ENCODE assay signal across 8 cellular contexts in genomic region chr9:5557606-5558587, GRCh38. TPM values are rescaled to one million over a fixed set of nuclear protein-coding genes. Genes with fewer than 3 reads are reported as not detected.
A peak's percentile ranks its signal among the peaks of the same experiment; 100 is the strongest.
DNase-seq lines count a peak whose midpoint lies in the region; ATAC-seq and TF ChIP-seq lines count a peak whose summit lies in the region.

No MANE protein-coding gene starts in this region.

- no peak overlapping the region for H3K9ac ChIP-seq in H9 (ENCODE audit: extremely low read depth, insufficient read length, low read length)

- no peak overlapping the region for H4K8ac ChIP-seq in H9 (replicated peaks; ENCODE audit: insufficient read length, low read depth, low read length)

- no peak overlapping the region for H3K4ac ChIP-seq in H9 (ENCODE audit: low read depth, low read length)

- H3T11ph ChIP-seq in H9 (ENCODE audit: low read length), result no peak overlapping the region

- H3K4me1 Mint-ChIP-seq in stimulated activated naive CD8-positive, alpha-beta T cell treated with anti-CD3 and anti-CD28 coated beads, Interleukin-15, amount 100 ng/mL, for 72 hours, result peaks cover 47% of the 10 kb centered on the region
- H3K4me1 Mint-ChIP-seq in glutamatergic neuron (ENCODE audit: low read depth, unreplicated experiment), result peaks cover 2% of the 10 kb centered on the region
- H3K4me1 Mint-ChIP-seq in H9, result peaks cover 3 to 9% of the 10 kb centered on the region in 2 experiments; a peak in 3 of 4 replicates

- H2BK15ac ChIP-seq in H9 (ENCODE audit: low read depth, low read length), result no peak overlapping the region

- no peak overlapping the region for H2BK12ac ChIP-seq in H9 (ENCODE audit: insufficient read length, low read depth, low read length)

- no peaks in the 10 kb centered on the region for H4K20me1 ChIP-seq in H9 (ENCODE audit: control insufficient read depth, insufficient read depth, insufficient read length)

- no peak overlapping the region for H3K4me3 ChIP-seq in heart left ventricle

- ATAC-seq in GM18511 (IDR thresholded peaks at IDR 0.05; ENCODE audit: unreplicated experiment) (peak; percentile 74), HG03095 (IDR thresholded peaks at IDR 0.05; ENCODE audit: unreplicated experiment) (peak; percentile 73), heart left ventricle (peak; percentile 66 to 88 (median 77))
- peak; percentile 90 for ATAC-seq in stimulated activated naive CD8-positive, alpha-beta T cell treated with anti-CD3 and anti-CD28 coated beads, Interleukin-15, amount 100 ng/mL, for 72 hours

- TF ChIP-seq POLR2A in heart left ventricle (IDR thresholded peaks at IDR 0.05), result no peak

- no peaks in the 10 kb centered on the region for H3K36me3 ChIP-seq in heart left ventricle

- H2BK120ac ChIP-seq in H9 (ENCODE audit: low read depth, low read length, poor library complexity, severe bottlenecking), result no peak overlapping the region

- no peak overlapping the region for H3K56ac ChIP-seq in H9 (ENCODE audit: insufficient read length, low read depth, low read length)

- no peak overlapping the region for H2AFZ ChIP-seq in H9 (ENCODE audit: low read length)

- no peaks in the 10 kb centered on the region for H3K79me1 ChIP-seq in H9 (ENCODE audit: insufficient read depth, low read depth, low read length, poor library complexity, severe bottlenecking)

- peak; percentile 40 for DNase-seq in activated CD4-positive, alpha-beta T cell treated with anti-CD3 and anti-CD28 coated beads, Interleukin-2, amount 50 U/mL, for 1 hour
- DNase-seq in heart left ventricle, result peak in 3 of 5 donors; percentile 30 to 44 (median 30)
- DNase-seq in stimulated activated naive CD8-positive, alpha-beta T cell treated with anti-CD3 and anti-CD28 coated beads, Interleukin-15, amount 100 ng/mL, for 72 hours, result peak; percentile 8 to 52
- DNase-seq in glutamatergic neuron, result no peak
- DNase-seq in NCI-H1436 treated with DMSO at 0.1 percent for 48 hours (lab: John Stamatoyannopoulos, UW), result no peak
- DNase-seq in H9, result no peak

- no peak overlapping the region for H4K5ac ChIP-seq in H9 (ENCODE audit: insufficient read length, low read depth, low read length)

- H2BK5ac ChIP-seq in H9 (ENCODE audit: insufficient read length, low read length), result no peak overlapping the region

- H3K4me2 ChIP-seq in H9 (ENCODE audit: insufficient read depth, insufficient read length, low read length), result no peak overlapping the region

- H3K23ac ChIP-seq in H9 (ENCODE audit: insufficient read length, low read depth, low read length), result no peak overlapping the region

- 19 to 29% (median 25%) methylated on average over 7 of the region's 7 CpGs for WGBS in heart left ventricle, 4 donors
- no CpG with 5 or more reads among the region's 7 CpGs for WGBS in H9 (ENCODE audit: extremely low coverage, insufficient read length, low lambda C conversion rate)

- peaks cover 0 to 8% (median 0%) of the 10 kb centered on the region in 12 donors for H3K9me3 ChIP-seq in heart left ventricle
- no peaks in the 10 kb centered on the region for H3K9me3 ChIP-seq in H9 (ENCODE audit: control insufficient read depth, low read depth, low read length)

- no peaks in the 10 kb centered on the region for H3K79me2 ChIP-seq in H9 (ENCODE audit: insufficient read depth, low read length)

- peak overlapping the region in 1 of 2 donors; percentile 84 for H3K27ac Mint-ChIP-seq in stimulated activated naive CD8-positive, alpha-beta T cell treated with anti-CD3 and anti-CD28 coated beads, Interleukin-15, amount 100 ng/mL, for 72 hours
- H3K27ac Mint-ChIP-seq in glutamatergic neuron (ENCODE audit: unreplicated experiment), result no peak overlapping the region
- H3K27ac Mint-ChIP-seq in H9, result no peak overlapping the region

- no peaks in the 10 kb centered on the region for H3K27me3 ChIP-seq in heart left ventricle
- no peaks in the 10 kb centered on the region; the same call in 1 of the 2 replicates for H3K27me3 ChIP-seq in H9 (ENCODE audit: insufficient read depth, low read length)

- no peak overlapping the region for H3K14ac ChIP-seq in H9 (ENCODE audit: insufficient read depth, low read length)

- no peaks in the 10 kb centered on the region for H3K23me2 ChIP-seq in H9 (ENCODE audit: insufficient read length, low read depth, low read length, poor library complexity, severe bottlenecking)

- H3K18ac ChIP-seq in H9 (ENCODE audit: insufficient read length, low read depth, low read length), result no peak overlapping the region

- H2AK5ac ChIP-seq in H9 (ENCODE audit: insufficient read length, low read length), result no peak overlapping the region

- TF ChIP-seq CTCF in heart left ventricle (IDR thresholded peaks at IDR 0.05) (no peak), glutamatergic neuron (IDR thresholded peaks at IDR 0.05; ENCODE audit: partially characterized antibody, unreplicated experiment) (no peak), H9 (conservative IDR thresholded peaks at IDR 0.05) (no peak)

- intact Hi-C loops in heart left ventricle (cut with DNase I), result no loop called here

- peaks cover 0 to 5% of the 10 kb centered on the region in 2 donors for H3K9me3 Mint-ChIP-seq in stimulated activated naive CD8-positive, alpha-beta T cell treated with anti-CD3 and anti-CD28 coated beads, Interleukin-15, amount 100 ng/mL, for 72 hours
- H3K9me3 Mint-ChIP-seq in glutamatergic neuron (ENCODE audit: unreplicated experiment) (no peaks in the 10 kb centered on the region), H9 (peaks cover 0 to 6% of the 10 kb centered on the region in 2 experiments; a peak in 2 of 5 replicates)

- H3K4me1 ChIP-seq in heart left ventricle (peaks cover 0 to 69% (median 16%) of the 10 kb centered on the region in 12 donors), H9 (ENCODE audit: insufficient read depth, low read length) (no peaks in the 10 kb centered on the region)

- H3K36me3 Mint-ChIP-seq in glutamatergic neuron (ENCODE audit: unreplicated experiment) (no peaks in the 10 kb centered on the region), H9 (ENCODE audit: insufficient read depth in 1 of 3, low read depth in 3 of 3) (no peaks in the 10 kb centered on the region)

- peak overlapping the region; percentile 52 for H3K4me3 Mint-ChIP-seq in stimulated activated naive CD8-positive, alpha-beta T cell treated with anti-CD3 and anti-CD28 coated beads, Interleukin-15, amount 100 ng/mL, for 72 hours
- H3K4me3 Mint-ChIP-seq in glutamatergic neuron (ENCODE audit: unreplicated experiment), result no peak overlapping the region
- H3K4me3 Mint-ChIP-seq in H9, result no peak overlapping the region

- H3K27ac ChIP-seq in heart left ventricle (peak overlapping the region; percentile 8 to 84 (median 45)), H9 (ENCODE audit: insufficient read length, low read depth, low read length) (no peak overlapping the region)

- no peaks in the 10 kb centered on the region for H3K27me3 Mint-ChIP-seq in stimulated activated naive CD8-positive, alpha-beta T cell treated with anti-CD3 and anti-CD28 coated beads, Interleukin-15, amount 100 ng/mL, for 72 hours
- H3K27me3 Mint-ChIP-seq in glutamatergic neuron (ENCODE audit: unreplicated experiment), result peaks cover 1% of the 10 kb centered on the region
- peaks cover 55% of the 10 kb centered on the region for H3K27me3 Mint-ChIP-seq in H9 (ENCODE audit: low read depth)

- H2BK20ac ChIP-seq in H9 (ENCODE audit: low read depth, low read length, poor library complexity, severe bottlenecking), result no peak overlapping the region

- no peak overlapping the region for H4K91ac ChIP-seq in H9 (ENCODE audit: insufficient read length, low read depth, low read length)

RNA-seq across cellular contexts. Expression of gene PDCD1LG2, which starts 47.6 kb away (rescaled TPM):
- total RNA-seq in heart left ventricle (10 to 100 TPM in 1 of 9 donors, 1 to 10 TPM in 5, under 1 TPM in 3; 0.86 to 10.5 (median 1.4) TPM), glutamatergic neuron (ENCODE audit: unreplicated experiment) (not detected), H9 (2021) (not detected in 2 replicates)
- polyA plus RNA-seq in heart left ventricle, result under 1 TPM; 0.53 to 0.72 TPM

Comparison
In these comparisons a context has a peak if more than half of its experiments do, and no peak if none do; other contexts are left out.
1. DNase-seq: peak in activated CD4-positive, alpha-beta T cell treated with anti-CD3 and anti-CD28 coated beads, Interleukin-2, amount 50 U/mL, for 1 hour (single experiment), heart left ventricle (3 of 5) and stimulated activated naive CD8-positive, alpha-beta T cell treated with anti-CD3 and anti-CD28 coated beads, Interleukin-15, amount 100 ng/mL, for 72 hours (2 of 2); none in glutamatergic neuron (single experiment), NCI-H1436 treated with DMSO at 0.1 percent for 48 hours (single experiment) and H9 (single experiment).
2. H3K4me3 Mint-ChIP-seq: peak in stimulated activated naive CD8-positive, alpha-beta T cell treated with anti-CD3 and anti-CD28 coated beads, Interleukin-15, amount 100 ng/mL, for 72 hours (2 of 2); none in glutamatergic neuron (single experiment) and H9 (0 of 2).
3. Peak in every context shown above with its lines, with median percentiles within 50 percentile points of each other: ATAC-seq.